In the genomic region with DNA sequence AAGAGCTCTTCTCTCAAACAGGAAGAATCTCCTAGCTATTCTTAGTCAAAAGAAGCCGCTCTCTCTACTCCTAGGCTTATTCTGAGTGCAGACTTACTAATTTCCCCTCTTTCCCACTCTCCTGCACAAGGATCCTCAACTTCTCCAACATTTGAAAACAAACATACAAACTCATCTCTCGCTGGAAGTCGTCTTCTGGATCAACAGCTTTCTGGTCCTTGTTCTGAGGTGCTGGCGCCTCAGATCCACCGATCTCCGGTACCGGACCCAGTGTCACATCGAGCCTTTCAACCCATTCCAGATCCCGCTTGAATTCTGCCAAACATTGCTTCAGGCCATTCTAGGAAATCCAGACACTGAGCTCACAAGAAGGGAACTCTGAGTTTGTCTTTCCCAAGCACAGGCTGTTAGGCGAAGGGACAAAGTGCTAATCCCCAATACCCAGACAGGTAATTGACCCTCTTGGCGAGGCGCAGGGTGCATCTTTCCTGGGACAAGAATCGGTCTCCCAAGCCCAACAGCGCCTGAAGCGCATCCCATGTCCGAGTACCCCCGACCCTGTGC, we compare ENCODE assay signal across 8 cellular contexts. TPM values are rescaled to one million over a fixed set of nuclear protein-coding genes. Genes with fewer than 3 reads are reported as not detected.
DNase-seq lines count a peak whose midpoint lies in the region; ATAC-seq and TF ChIP-seq lines count a peak whose summit lies in the region.

No MANE protein-coding gene starts in this region.

- no peaks in the 10 kb centered on the region for H3K9me3 Mint-ChIP-seq in CD8-positive, alpha-beta T cell

- H3K36me3 ChIP-seq in CD8-positive, alpha-beta T cell (ENCODE audit: insufficient read depth, low read length), result peaks cover 16% of the 10 kb centered on the region
- peaks cover 5% of the 10 kb centered on the region for H3K36me3 ChIP-seq in breast epithelium
- no peaks in the 10 kb centered on the region for H3K36me3 ChIP-seq in mucosa of descending colon (ENCODE audit: low read depth)

- CTCF ChIA-PET in CD8-positive, alpha-beta T cell (lab: Charles Lee), result no interaction called here

- H3K9me3 ChIP-seq in CD8-positive, alpha-beta T cell (ENCODE audit: low read length), result no peaks in the 10 kb centered on the region
- H3K9me3 ChIP-seq in breast epithelium (no peaks in the 10 kb centered on the region), mucosa of descending colon (no peaks in the 10 kb centered on the region)

- peaks cover 8% of the 10 kb centered on the region for H3K27me3 Mint-ChIP-seq in CD8-positive, alpha-beta T cell (ENCODE audit: low read depth)

- ATAC-seq in CD8-positive, alpha-beta T cell, result no peak
- peak; percentile 3 for ATAC-seq in mucosa of descending colon
- ATAC-seq in HG02610 (IDR thresholded peaks at IDR 0.05; ENCODE audit: unreplicated experiment), result no peak

- peak overlapping the region; percentile 80 for H3K27ac ChIP-seq in CD8-positive, alpha-beta T cell (ENCODE audit: low read depth, low read length)
- H3K27ac ChIP-seq in breast epithelium, result peak overlapping the region; percentile 72 to 73

- peaks cover 48% of the 10 kb centered on the region for H3K36me3 Mint-ChIP-seq in CD8-positive, alpha-beta T cell

- no peak for TF ChIP-seq POLR2A in breast epithelium (IDR thresholded peaks at IDR 0.05)

- H3K4me1 Mint-ChIP-seq in CD8-positive, alpha-beta T cell (ENCODE audit: low read depth), result peaks cover 32% of the 10 kb centered on the region

- H3K27ac Mint-ChIP-seq in CD8-positive, alpha-beta T cell, result peak overlapping the region; percentile 60

- peaks cover 12% of the 10 kb centered on the region for H3K4me1 ChIP-seq in CD8-positive, alpha-beta T cell (ENCODE audit: insufficient read depth, low read length)
- peaks cover 0 to 6% of the 10 kb centered on the region in 2 donors for H3K4me1 ChIP-seq in breast epithelium
- H3K4me1 ChIP-seq in mucosa of descending colon (ENCODE audit: low read depth), result peaks cover 6% of the 10 kb centered on the region

- DNase-seq in CD8-positive, alpha-beta T cell, result no peak
- DNase-seq in HT-29 (ENCODE audit: low spot score) (peak; percentile 21), breast epithelium (ENCODE audit: low spot score in 2 of 2) (no peak), mucosa of descending colon (no peak), NCI-H2171 (lab: John Stamatoyannopoulos, UW) (no peak), GM03348 (ENCODE audit: low spot score) (no peak), NCI-H510A treated with DMSO at 0.1 percent for 48 hours (lab: John Stamatoyannopoulos, UW) (no peak)

- POLR2A ChIA-PET in CD8-positive, alpha-beta T cell (lab: Charles Lee), result interaction anchor here (0.8 to 1.2 kb wide), 2 partner anchors 8 to 247 kb away, joined by 3 to 4 read pairs; no protein-coding TSS in a partner anchor

- TF ChIP-seq CTCF in CD8-positive, alpha-beta T cell (IDR thresholded peaks at IDR 0.05), result no peak
- no peak for TF ChIP-seq CTCF in breast epithelium (IDR thresholded peaks at IDR 0.05)
- no peak for TF ChIP-seq CTCF in mucosa of descending colon (IDR thresholded peaks at IDR 0.05)

- intact Hi-C loops in CD8-positive, alpha-beta T cell (cut with DNase I, micrococcal nuclease), result loop anchor here (5.0 to 10.0 kb wide), 8 partner anchors 186 to 1843 kb away; partner anchors contain the start of genes ATP6V0B (in 1 of the 2), CDC20 (in 1 of the 2), DMAP1 (in 1 of the 2) and DPH2 (in 1 of the 2)
- intact Hi-C loops in breast epithelium (cut with DNase I; ENCODE audit: low total_unique reads), result no loop called here
- intact Hi-C loops in mucosa of descending colon (cut with DNase I, micrococcal nuclease), result no loop called here

- H3K4me3 ChIP-seq in CD8-positive, alpha-beta T cell (ENCODE audit: low read depth, low read length), result peak overlapping the region; percentile 89
- peak overlapping the region; percentile 93 to 96 (median 95) for H3K4me3 ChIP-seq in breast epithelium
- peak overlapping the region; percentile 64 for H3K4me3 ChIP-seq in mucosa of descending colon

- peak overlapping the region; percentile 100 for H3K4me3 Mint-ChIP-seq in CD8-positive, alpha-beta T cell

- no peaks in the 10 kb centered on the region for H3K27me3 ChIP-seq in CD8-positive, alpha-beta T cell (ENCODE audit: insufficient read depth, low read length)
- no peaks in the 10 kb centered on the region for H3K27me3 ChIP-seq in breast epithelium

RNA-seq across cellular contexts. Expression of gene EBNA1BP2, which starts 0.7 kb away (rescaled TPM):
- total RNA-seq in CD8-positive, alpha-beta T cell, result 10 to 100 TPM; 22.1 to 23.1 TPM
- 112 and 134 TPM in 2 replicates for total RNA-seq in HT-29 (2014; rRNA removed; shearing (Covaris generic))
- total RNA-seq in breast epithelium (10 to 100 TPM; 34.9 to 61.6 (median 46.4) TPM), mucosa of descending colon (10 to 100 TPM; 32.3 to 38.9 (median 34.9) TPM)

RNA-seq across cellular contexts. Expression of gene CFAP57, which starts 0.7 kb away (rescaled TPM):
- not detected for total RNA-seq in CD8-positive, alpha-beta T cell
- total RNA-seq in HT-29 (2014; rRNA removed; shearing (Covaris generic)), result 0.38 and 0.99 TPM in 2 replicates
- total RNA-seq in breast epithelium, result under 1 TPM; 0.16 to 0.88 (median 0.66) TPM
- total RNA-seq in mucosa of descending colon, result under 1 TPM in 1 of 3 donors, not detected in 2; 0.34 TPM

Comparison
In these comparisons a context has a peak if more than half of its experiments do, and no peak if none do; other contexts are left out.
1. intact Hi-C loops: an anchor here in CD8-positive, alpha-beta T cell (5.0 to 10.0 kb wide); none called in breast epithelium and mucosa of descending colon.